1 cellular context compared by ENCODE assay signal in genomic region chr20:35146299-35146921, GRCh38.
TF ChIP-seq lines count a peak whose summit lies in the region.

No MANE protein-coding gene starts in this region.

TF ChIP-seq in HepG2, 621 proteins besides CTCF, POLR2A, EP300 and RAD21 (continued from another document):
- no peak for TF ChIP-seq TFDP1 (CRISPR knock-in tag; IDR thresholded peaks at IDR 0.05; ENCODE audit: borderline replicate concordance)
- TF ChIP-seq ZNF34 (CRISPR knock-in tag; IDR thresholded peaks at IDR 0.05; ENCODE audit: borderline replicate concordance): 0 out of 2 replicates have a peak, but pooled peaks have one; percentile 33
- TF ChIP-seq MXI1 (IDR thresholded peaks at IDR 0.05; ENCODE audit: borderline replicate concordance, low read depth, low read length): 0 out of 3 replicates have a peak, but pooled peaks have one; percentile 46
- TF ChIP-seq TMF1 (CRISPR knock-in tag; IDR thresholded peaks at IDR 0.05; ENCODE audit: low read depth): no peak; the same call in 1 of the 2 replicates
- TF ChIP-seq KDM1A (CRISPR knock-in tag; IDR thresholded peaks at IDR 0.05): no peak
- no peak for TF ChIP-seq NONO (IDR thresholded peaks at IDR 0.05)
- no peak for TF ChIP-seq NONO (CRISPR knock-in tag; conservative IDR thresholded peaks at IDR 0.05)
- TF ChIP-seq ZNF563 (CRISPR knock-in tag; IDR thresholded peaks at IDR 0.05): peak; percentile 93
- TF ChIP-seq NBN (conservative IDR thresholded peaks at IDR 0.05): no peak
- peak; percentile 80; the same call in 1 of the 2 replicates for TF ChIP-seq KAT7 (CRISPR knock-in tag; IDR thresholded peaks at IDR 0.05; ENCODE audit: borderline replicate concordance)
- peak; percentile 51 for TF ChIP-seq U2AF1 (optimal IDR thresholded peaks at IDR 0.05; ENCODE audit: low read depth, low read length)
- no peak for TF ChIP-seq ZNF460 (CRISPR knock-in tag; IDR thresholded peaks at IDR 0.05; ENCODE audit: borderline replicate concordance)
- peak; percentile 82; the same call in 1 of the 2 replicates for TF ChIP-seq MTA1 (CRISPR knock-in tag; IDR thresholded peaks at IDR 0.05; ENCODE audit: borderline replicate concordance)
- TF ChIP-seq ZNF407 (CRISPR knock-in tag; IDR thresholded peaks at IDR 0.05; ENCODE audit: not compliant biosample characterization): no peak
- TF ChIP-seq NFATC3 (CRISPR knock-in tag; IDR thresholded peaks at IDR 0.05): 0 out of 2 replicates have a peak, but pooled peaks have one; percentile 79
- no peak for TF ChIP-seq NFE2L2 (IDR thresholded peaks at IDR 0.05; ENCODE audit: low read length)
- TF ChIP-seq ZNF235 (CRISPR knock-in tag; IDR thresholded peaks at IDR 0.05; ENCODE audit: borderline replicate concordance): 0 out of 2 replicates have a peak, but pooled peaks have one; percentile 17
- 0 out of 2 replicates have a peak, but pooled peaks have one; percentile 3 for TF ChIP-seq SATB2 (CRISPR knock-in tag; IDR thresholded peaks at IDR 0.05)
- no peak; the same call in 1 of the 2 replicates for TF ChIP-seq AKAP8 (CRISPR knock-in tag; IDR thresholded peaks at IDR 0.05)
- TF ChIP-seq CHD4 (IDR thresholded peaks at IDR 0.05; ENCODE audit: borderline replicate concordance, low read length): no peak
- TF ChIP-seq ZNF605 (CRISPR knock-in tag; IDR thresholded peaks at IDR 0.05): 0 out of 2 replicates have a peak, but pooled peaks have one; percentile 26
- no peak for TF ChIP-seq GTF3A (CRISPR knock-in tag; conservative IDR thresholded peaks at IDR 0.05)
- 0 out of 2 replicates have a peak, but pooled peaks have one; percentile 28 for TF ChIP-seq ZBTB46 (CRISPR knock-in tag; IDR thresholded peaks at IDR 0.05; ENCODE audit: borderline replicate concordance)
- TF ChIP-seq ZNF704 (CRISPR knock-in tag; IDR thresholded peaks at IDR 0.05; ENCODE audit: borderline replicate concordance): 0 out of 2 replicates have a peak, but pooled peaks have one; percentile 47
- TF ChIP-seq ZNF484 (CRISPR knock-in tag; IDR thresholded peaks at IDR 0.05; ENCODE audit: borderline replicate concordance, low read depth): no peak
- TF ChIP-seq CEBPZ (IDR thresholded peaks at IDR 0.05; ENCODE audit: low read length): no peak
